Comparison of ENCODE assay signal across 16 cellular contexts in the genomic region with DNA sequence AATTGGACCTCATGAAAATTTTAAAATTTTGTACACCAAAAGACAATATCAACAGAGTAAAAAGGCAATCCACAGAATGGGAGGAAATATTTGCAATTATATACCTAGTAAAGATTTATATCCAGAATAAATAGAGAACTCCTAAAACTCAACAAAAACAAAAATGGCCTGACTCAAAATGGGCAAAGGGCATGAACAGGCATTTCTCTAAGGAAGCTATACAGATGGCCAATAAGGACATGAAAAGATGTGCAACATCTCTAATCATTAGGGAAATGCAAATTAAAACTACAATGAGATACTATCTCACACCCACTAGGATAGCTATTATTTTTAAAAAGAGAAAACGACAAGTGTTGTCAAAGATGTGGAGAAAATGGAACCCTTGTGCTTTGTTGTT. TPM values are rescaled to one million over a fixed set of nuclear protein-coding genes. Genes with fewer than 3 reads are reported as not detected.
DNase-seq lines count a peak whose midpoint lies in the region; ATAC-seq and TF ChIP-seq lines count a peak whose summit lies in the region.
"Had no signal": no experiment of that assay in that cellular context is flagged by ENCODE, and none has a peak within 500 bp of the region (broad histone marks: within the 10 kb centered on the region; RNA-seq: fewer than 3 reads in every experiment).

No MANE protein-coding gene starts in this region.

- H3K36me3 Mint-ChIP-seq in IgD-negative memory B cell (no peaks in the 10 kb centered on the region), activated B cell treated with CpG ODN at 0.5 μM for 24 hours (ENCODE audit: low read depth) (peaks cover 2% of the 10 kb centered on the region), naive B cell (no peaks in the 10 kb centered on the region)
- H3K36me3 Mint-ChIP-seq: CD4-positive, CD25-positive, alpha-beta regulatory T cell; CD8-positive, alpha-beta T cell had no signal

- POLR2A ChIA-PET in activated B cell treated with CpG ODN at 0.5 μM for 24 hours (lab: Charles Lee): interaction anchor here (0.6 to 8.4 kb wide), 5 partner anchors 14 to 544 kb away, joined by 4 to 128 read pairs (median 13); a partner anchor contains a TSS

- peak overlapping the region in 2 of 3 donors; percentile 39 to 45 for H3K27ac Mint-ChIP-seq in IgD-negative memory B cell
- peak overlapping the region; percentile 94 for H3K27ac Mint-ChIP-seq in activated B cell treated with CpG ODN at 0.5 μM for 24 hours
- H3K27ac Mint-ChIP-seq in naive B cell: peak overlapping the region in 5 of 6 donors; percentile 24 to 92 (median 74)
- H3K27ac Mint-ChIP-seq: CD4-positive, CD25-positive, alpha-beta regulatory T cell; CD8-positive, alpha-beta T cell had no signal

- intact Hi-C loops in activated B cell treated with CpG ODN at 0.5 μM for 24 hours (cut with micrococcal nuclease): no loop called here

- DNase-seq in activated B cell treated with CpG ODN at 0.5 μM for 24 hours (no peak), naive B cell (no peak), T1000 (lab: John Stamatoyannopoulos, UW) (no peak), EL (no peak), HuH-7 (ENCODE audit: low spot score) (no peak)
- DNase-seq: Caco-2; CD4-positive, CD25-positive, alpha-beta regulatory T cell; CD8-positive, alpha-beta T cell; DMS153; DND-41; GDM1; GOT3 had no signal

- H3K4me1 Mint-ChIP-seq in IgD-negative memory B cell (peaks cover 31 to 37% (median 34%) of the 10 kb centered on the region in 3 donors), activated B cell treated with CpG ODN at 0.5 μM for 24 hours (peaks cover 53% of the 10 kb centered on the region), naive B cell (peaks cover 39 to 62% (median 46%) of the 10 kb centered on the region in 3 donors)
- H3K4me1 Mint-ChIP-seq: CD4-positive, CD25-positive, alpha-beta regulatory T cell had no signal

- H3K27me3 Mint-ChIP-seq in IgD-negative memory B cell (no peaks in the 10 kb centered on the region), activated B cell treated with CpG ODN at 0.5 μM for 24 hours (no peaks in the 10 kb centered on the region), naive B cell (no peaks in the 10 kb centered on the region)

- H3K9me3 Mint-ChIP-seq in IgD-negative memory B cell: peaks cover 0 to 2% (median 0%) of the 10 kb centered on the region in 3 donors
- no peaks in the 10 kb centered on the region for H3K9me3 Mint-ChIP-seq in activated B cell treated with CpG ODN at 0.5 μM for 24 hours
- H3K9me3 Mint-ChIP-seq in naive B cell: peaks cover 0 to 9% (median 5%) of the 10 kb centered on the region in 7 donors

- no peak for TF ChIP-seq CTCF in activated B cell treated with CpG ODN at 0.5 μM for 24 hours (IDR thresholded peaks at IDR 0.05)

- H3K4me3 Mint-ChIP-seq in IgD-negative memory B cell (peak overlapping the region in 1 of 4 donors; percentile 58), activated B cell treated with CpG ODN at 0.5 μM for 24 hours (no peak overlapping the region), naive B cell (peak overlapping the region in 5 of 8 donors; percentile 13 to 56 (median 43))
- H3K4me3 Mint-ChIP-seq: CD4-positive, CD25-positive, alpha-beta regulatory T cell; CD8-positive, alpha-beta T cell had no signal

- CTCF ChIA-PET in activated B cell treated with CpG ODN at 0.5 μM for 24 hours (lab: Charles Lee): no interaction called here

- ATAC-seq in activated B cell treated with CpG ODN at 0.5 μM for 24 hours (ENCODE audit: low read depth) (no peak), naive B cell (ENCODE audit: low read depth in 2 of 2) (no peak)
- ATAC-seq: CD8-positive, alpha-beta T cell; GM12878 had no signal

RNA-seq across cellular contexts. Expression of a gene that starts 10.9 kb away (rescaled TPM):
- not detected for polyA plus RNA-seq in IgD-negative memory B cell
- total RNA-seq in activated B cell treated with CpG ODN at 0.5 μM for 24 hours: not detected in 2 replicates
- not detected for polyA plus RNA-seq in naive B cell (ENCODE audit: low read depth in 6 of 6)
- total RNA-seq: A172; A673; CD4-positive, CD25-positive, alpha-beta regulatory T cell; CD8-positive, alpha-beta T cell had no signal
- polyA plus RNA-seq: CD4-positive, CD25-positive, alpha-beta regulatory T cell had no signal

RNA-seq across cellular contexts. Expression of a gene that starts 13.6 kb away (rescaled TPM):
- polyA plus RNA-seq in IgD-negative memory B cell: 87.7 TPM
- 159 and 177 TPM in 2 replicates for total RNA-seq in activated B cell treated with CpG ODN at 0.5 μM for 24 hours
- polyA plus RNA-seq in naive B cell (ENCODE audit: low read depth in 6 of 6): 100 to 1,000 TPM; 119 to 150 (median 131) TPM

RNA-seq across cellular contexts. Expression of a gene that starts 34.8 kb away (rescaled TPM):
- polyA plus RNA-seq in IgD-negative memory B cell: 12.4 TPM
- total RNA-seq in activated B cell treated with CpG ODN at 0.5 μM for 24 hours: 5.6 and 7.2 TPM in 2 replicates
- 10 to 100 TPM in 4 of 6 donors, 1 to 10 TPM in 2; 8.0 to 15.6 (median 12.9) TPM for polyA plus RNA-seq in naive B cell (ENCODE audit: low read depth in 6 of 6)
- total RNA-seq: A172, A673 had no signal

RNA-seq across cellular contexts. Expression of a gene that starts 39.7 kb away (rescaled TPM):
- polyA plus RNA-seq in IgD-negative memory B cell: 5.5 TPM
- 86.3 and 98.9 TPM in 2 replicates for total RNA-seq in activated B cell treated with CpG ODN at 0.5 μM for 24 hours
- polyA plus RNA-seq in naive B cell (ENCODE audit: low read depth in 6 of 6): 10 to 100 TPM in 5 of 6 donors, 1 to 10 TPM in 1; 10.0 to 15.3 (median 13.6) TPM

RNA-seq across cellular contexts. Expression of a gene that starts 57.7 kb away (rescaled TPM):
- 160 TPM for polyA plus RNA-seq in IgD-negative memory B cell
- 72.1 and 98.8 TPM in 2 replicates for total RNA-seq in activated B cell treated with CpG ODN at 0.5 μM for 24 hours
- 100 to 1,000 TPM; 134 to 210 (median 152) TPM for polyA plus RNA-seq in naive B cell (ENCODE audit: low read depth in 6 of 6)

Comparison
In these comparisons a context has a peak if more than half of its experiments do, and no peak if none do; other contexts are left out.
1. H3K27ac Mint-ChIP-seq: peak in every context shown above with its lines; median percentile 94 in activated B cell treated with CpG ODN at 0.5 μM for 24 hours; 74 in naive B cell; 42 in IgD-negative memory B cell.